In the genomic region with DNA sequence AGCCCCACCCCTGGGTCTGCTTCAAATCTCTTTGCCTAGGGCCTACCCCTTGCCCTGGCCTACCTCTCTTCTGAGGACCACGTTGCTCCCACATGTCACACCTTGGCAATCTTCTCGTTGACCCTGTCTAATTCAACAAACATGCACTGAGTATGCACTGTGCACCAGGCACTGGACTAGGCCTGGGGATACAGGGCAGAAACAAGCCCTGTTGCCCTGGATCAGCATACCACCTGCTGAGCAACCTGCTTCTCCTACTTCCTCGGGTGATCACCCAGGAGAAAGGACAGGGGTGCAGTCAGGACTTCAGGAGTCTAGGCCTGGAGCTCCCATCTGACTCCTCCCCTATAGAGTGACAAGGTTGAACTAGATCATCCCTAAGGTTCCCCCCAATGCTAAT, we compare ENCODE assay signal across 16 cellular contexts. TPM values are rescaled to one million over a fixed set of nuclear protein-coding genes. Genes with fewer than 3 reads are reported as not detected.
"Had no signal": no experiment of that assay in that cellular context is flagged by ENCODE, and none has a peak within 500 bp of the region (broad histone marks: within the 10 kb centered on the region; RNA-seq: fewer than 3 reads in every experiment).

No MANE protein-coding gene starts in this region.

- H3K27ac Mint-ChIP-seq: activated CD8-positive, alpha-beta T cell treated with anti-CD3 and anti-CD28 coated beads for 36 hours; activated naive CD4-positive, alpha-beta T cell treated with anti-CD3 and anti-CD28 coated beads, Interleukin-2, amount 50 U/mL, for 24 hours; activated T-helper 1 cell treated with anti-CD3 and anti-CD28 coated beads, Interleukin-12 subunit alpha, Interleukin-12 subunit beta, Interleukin-2, Interleukin-4 antibody, amounts not matched to agents 30 ng/mL and 10 ng/mL and 1 ng/mL, durations not matched to agents 14 hours and 24 hours and 36 hours; dendritic cell treated with granulocyte-macrophage colony-stimulating factor and Interleukin-4, amounts not matched to agents 40 ng/mL and 50 ng/mL, for 4 days; stimulated activated naive CD8-positive, alpha-beta T cell treated with anti-CD3 and anti-CD28 coated beads, Interleukin-15, Interleukin-2, amounts not matched to agents 100 ng/mL and 50 ng/mL, for 24 hours had no signal

- H3K9me3 Mint-ChIP-seq: activated CD8-positive, alpha-beta T cell treated with anti-CD3 and anti-CD28 coated beads for 36 hours; activated naive CD4-positive, alpha-beta T cell treated with anti-CD3 and anti-CD28 coated beads, Interleukin-2, amount 50 U/mL, for 24 hours; activated T-helper 1 cell treated with anti-CD3 and anti-CD28 coated beads, Interleukin-12 subunit alpha, Interleukin-12 subunit beta, Interleukin-2, Interleukin-4 antibody, amounts not matched to agents 30 ng/mL and 10 ng/mL and 1 ng/mL, durations not matched to agents 14 hours and 24 hours and 36 hours; dendritic cell treated with granulocyte-macrophage colony-stimulating factor and Interleukin-4, amounts not matched to agents 40 ng/mL and 50 ng/mL, for 4 days; stimulated activated naive CD8-positive, alpha-beta T cell treated with anti-CD3 and anti-CD28 coated beads, Interleukin-15, Interleukin-2, amounts not matched to agents 100 ng/mL and 50 ng/mL, for 24 hours had no signal

- H3K27ac ChIP-seq: ovary, upper lobe of left lung had no signal

- H3K36me3 Mint-ChIP-seq: activated naive CD4-positive, alpha-beta T cell treated with anti-CD3 and anti-CD28 coated beads, Interleukin-2, amount 50 U/mL, for 24 hours had no signal

- H3K27me3 Mint-ChIP-seq: activated CD8-positive, alpha-beta T cell treated with anti-CD3 and anti-CD28 coated beads for 36 hours; activated naive CD4-positive, alpha-beta T cell treated with anti-CD3 and anti-CD28 coated beads, Interleukin-2, amount 50 U/mL, for 24 hours; stimulated activated naive CD8-positive, alpha-beta T cell treated with anti-CD3 and anti-CD28 coated beads, Interleukin-15, Interleukin-2, amounts not matched to agents 100 ng/mL and 50 ng/mL, for 24 hours had no signal

- H3K36me3 ChIP-seq: ovary, upper lobe of left lung had no signal

- DNase-seq: activated CD8-positive, alpha-beta memory T cell treated with anti-CD3 and anti-CD28 coated beads, Interleukin-2, amount 50 U/mL, for 4 hours; activated CD8-positive, alpha-beta T cell treated with anti-CD3 and anti-CD28 coated beads for 36 hours; caudate nucleus; stimulated activated CD4-positive, alpha-beta T cell treated with anti-CD3 and anti-CD28 coated beads, Interleukin-4, amount 100 ng/mL, for 1 hour; stimulated activated CD8-positive, alpha-beta memory T cell treated with anti-CD3 and anti-CD28 coated beads, Interleukin-4, amount 100 ng/mL, for 48 hours had no signal

- H3K27me3 ChIP-seq: ovary had no signal

- ATAC-seq: activated CD4-positive, CD25-positive, alpha-beta regulatory T cell treated with anti-CD3 and anti-CD28 coated beads, Interleukin-2, amount 50 U/mL, for 24 hours; activated CD8-positive, alpha-beta T cell treated with anti-CD3 and anti-CD28 coated beads for 36 hours had no signal

- H3K4me3 ChIP-seq: ovary, upper lobe of left lung had no signal

- H3K4me3 Mint-ChIP-seq: activated CD8-positive, alpha-beta T cell treated with anti-CD3 and anti-CD28 coated beads for 36 hours; activated naive CD4-positive, alpha-beta T cell treated with anti-CD3 and anti-CD28 coated beads, Interleukin-2, amount 50 U/mL, for 24 hours; activated T-helper 1 cell treated with anti-CD3 and anti-CD28 coated beads, Interleukin-12 subunit alpha, Interleukin-12 subunit beta, Interleukin-2, Interleukin-4 antibody, amounts not matched to agents 30 ng/mL and 10 ng/mL and 1 ng/mL, durations not matched to agents 14 hours and 24 hours and 36 hours; dendritic cell treated with granulocyte-macrophage colony-stimulating factor and Interleukin-4, amounts not matched to agents 40 ng/mL and 50 ng/mL, for 4 days; stimulated activated naive CD8-positive, alpha-beta T cell treated with anti-CD3 and anti-CD28 coated beads, Interleukin-15, Interleukin-2, amounts not matched to agents 100 ng/mL and 50 ng/mL, for 24 hours had no signal

- H3K9me3 ChIP-seq: ovary, upper lobe of left lung had no signal

RNA-seq across cellular contexts. Expression of gene WNT10A, which starts 9.7 kb away (rescaled TPM):
- total RNA-seq: temporal lobe had no signal

RNA-seq across cellular contexts. Expression of gene WNT6, which starts 30.8 kb away (rescaled TPM):
- total RNA-seq: activated T-helper 1 cell treated with anti-CD3 and anti-CD28 coated beads, Interleukin-12 subunit alpha, Interleukin-12 subunit beta, Interleukin-2, Interleukin-4 antibody, amounts not matched to agents 30 ng/mL and 10 ng/mL and 1 ng/mL, durations not matched to agents 14 hours and 24 hours and 36 hours; T-helper 1 cell treated with Interleukin-12 subunit alpha and Interleukin-12 subunit beta and Interleukin-4 antibody, amounts not matched to agents 30 ng/mL and 1 ng/mL, for 36 hours; temporal lobe had no signal
- polyA plus RNA-seq: neural cell had no signal

RNA-seq across cellular contexts. Expression of gene PRKAG3, which starts 58.8 kb away (rescaled TPM):
- total RNA-seq: activated CD8-positive, alpha-beta T cell treated with anti-CD3 and anti-CD28 coated beads for 36 hours; activated T-helper 1 cell treated with anti-CD3 and anti-CD28 coated beads, Interleukin-12 subunit alpha, Interleukin-12 subunit beta, Interleukin-2, Interleukin-4 antibody, amounts not matched to agents 30 ng/mL and 10 ng/mL and 1 ng/mL, durations not matched to agents 14 hours and 24 hours and 36 hours; renal cortical epithelial cell; T-helper 1 cell treated with Interleukin-12 subunit alpha and Interleukin-12 subunit beta and Interleukin-4 antibody, amounts not matched to agents 30 ng/mL and 1 ng/mL, for 36 hours; temporal lobe; upper lobe of left lung had no signal
- polyA plus RNA-seq: neural cell, ovary had no signal
